In genomic region chr14:22553861-22554705, GRCh38 we compare ENCODE assay signal across 8 cellular contexts. TPM values are rescaled to one million over a fixed set of nuclear protein-coding genes. Genes with fewer than 3 reads are reported as not detected.
DNase-seq lines count a peak whose midpoint lies in the region; ATAC-seq and TF ChIP-seq lines count a peak whose summit lies in the region.
"Not testable (repeated sequence)": the region's sequence is repeated elsewhere in the genome, so short reads cannot be mapped to it uniquely, and the experiment has no call there.

No MANE protein-coding gene starts in this region.

- peak overlapping the region; percentile 93 for H3K4me2 ChIP-seq in BLaER1
- H3K4me2 ChIP-seq in KMS-11: not testable (repeated sequence)

- not testable (repeated sequence) for H3K79me2 ChIP-seq in KMS-11 (ENCODE audit: insufficient read depth, low read depth)

- DNase-seq in T-helper 17 cell; effector memory CD4-positive, alpha-beta T cell: not testable (repeated sequence)
- peak; percentile 73 for DNase-seq in activated CD8-positive, alpha-beta memory T cell treated with anti-CD3 and anti-CD28 coated beads, Interleukin-2, amount 10 ng/mL, durations not matched to agents 7 days and 5 days
- DNase-seq in activated naive CD4-positive, alpha-beta T cell treated with anti-CD3 and anti-CD28 coated beads for 36 hours: peak; percentile 33
- DNase-seq in naive thymus-derived CD8-positive, alpha-beta T cell: peak in 3 of 10 donors; percentile 43 to 53 (median 46)
- peak; percentile 38 for DNase-seq in stimulated activated CD4-positive, alpha-beta T cell treated with anti-CD3 and anti-CD28 coated beads, Interleukin-4, amount 100 ng/mL, for 24 hours

- peak overlapping the region; percentile 100 for H3K27ac Mint-ChIP-seq in T-helper 17 cell
- peak overlapping the region; percentile 99 for H3K27ac Mint-ChIP-seq in activated CD8-positive, alpha-beta memory T cell treated with anti-CD3 and anti-CD28 coated beads, Interleukin-2, amount 10 ng/mL, durations not matched to agents 7 days and 5 days
- H3K27ac Mint-ChIP-seq in activated naive CD4-positive, alpha-beta T cell treated with anti-CD3 and anti-CD28 coated beads for 36 hours: peak overlapping the region; percentile 98
- H3K27ac Mint-ChIP-seq in naive thymus-derived CD8-positive, alpha-beta T cell: peak overlapping the region; percentile 97 to 100 (median 99)

- not testable (repeated sequence) for H2AFZ ChIP-seq in KMS-11 (ENCODE audit: low read depth)

- not testable (repeated sequence) for TF ChIP-seq CTCF in KMS-11 (conservative IDR thresholded peaks at IDR 0.05; ENCODE audit: low read depth, low read length)

- H3K4me1 Mint-ChIP-seq in T-helper 17 cell: peaks cover 91% of the 10 kb centered on the region
- peaks cover 93% of the 10 kb centered on the region for H3K4me1 Mint-ChIP-seq in activated CD8-positive, alpha-beta memory T cell treated with anti-CD3 and anti-CD28 coated beads, Interleukin-2, amount 10 ng/mL, durations not matched to agents 7 days and 5 days
- H3K4me1 Mint-ChIP-seq in activated naive CD4-positive, alpha-beta T cell treated with anti-CD3 and anti-CD28 coated beads for 36 hours (ENCODE audit: low read depth): peaks cover 86% of the 10 kb centered on the region
- H3K4me1 Mint-ChIP-seq in naive thymus-derived CD8-positive, alpha-beta T cell: peaks cover 52 to 96% (median 92%) of the 10 kb centered on the region in 4 donors

- not testable (repeated sequence) for ATAC-seq in T-helper 17 cell; activated CD8-positive, alpha-beta memory T cell treated with anti-CD3 and anti-CD28 coated beads, Interleukin-2, amount 10 ng/mL, durations not matched to agents 7 days and 5 days; naive thymus-derived CD8-positive, alpha-beta T cell

- H3K36me3 ChIP-seq in BLaER1: peaks cover 55% of the 10 kb centered on the region
- not testable (repeated sequence) for H3K36me3 ChIP-seq in KMS-11 (ENCODE audit: insufficient read depth)
- peaks cover 34% of the 10 kb centered on the region for H3K36me3 ChIP-seq in effector memory CD4-positive, alpha-beta T cell (ENCODE audit: control insufficient read depth, insufficient read depth, low read length)

- H3K27me3 ChIP-seq in BLaER1; KMS-11 (ENCODE audit: insufficient read depth, low read depth); effector memory CD4-positive, alpha-beta T cell (replicated peaks; ENCODE audit: control insufficient read depth, insufficient read depth, low read length, poor library complexity, severe bottlenecking): not testable (repeated sequence)

- H3K36me3 Mint-ChIP-seq in T-helper 17 cell (ENCODE audit: low read depth): peaks cover 19% of the 10 kb centered on the region
- H3K36me3 Mint-ChIP-seq in activated CD8-positive, alpha-beta memory T cell treated with anti-CD3 and anti-CD28 coated beads, Interleukin-2, amount 10 ng/mL, durations not matched to agents 7 days and 5 days: peaks cover 50% of the 10 kb centered on the region
- H3K36me3 Mint-ChIP-seq in activated naive CD4-positive, alpha-beta T cell treated with anti-CD3 and anti-CD28 coated beads for 36 hours (ENCODE audit: low read depth): peaks cover 53% of the 10 kb centered on the region
- peaks cover 13 to 43% (median 38%) of the 10 kb centered on the region in 3 donors for H3K36me3 Mint-ChIP-seq in naive thymus-derived CD8-positive, alpha-beta T cell

- POLR2A ChIA-PET in naive thymus-derived CD8-positive, alpha-beta T cell (lab: Charles Lee): interaction anchor here (0.8 to 13.3 kb wide), 9 partner anchors 7 to 843 kb away, joined by 3 to 879 read pairs (median 100); no protein-coding TSS in a partner anchor

- CTCF ChIA-PET in activated CD8-positive, alpha-beta memory T cell treated with anti-CD3 and anti-CD28 coated beads, Interleukin-2, amount 10 ng/mL, durations not matched to agents 7 days and 5 days (lab: Charles Lee): interaction anchor here (1.5 to 18.6 kb wide), 6 partner anchors 8 to 36 kb away, joined by 3 to 642 read pairs (median 24); no protein-coding TSS in a partner anchor
- CTCF ChIA-PET in activated naive CD4-positive, alpha-beta T cell treated with anti-CD3 and anti-CD28 coated beads for 36 hours (lab: Charles Lee): interaction anchor here (1.7 to 8.0 kb wide), 10 partner anchors 8 to 634 kb away, joined by 4 to 123 read pairs (median 24); partner anchors contain the start of gene DAD1

- not testable (repeated sequence) for H3K9me3 ChIP-seq in BLaER1; T-helper 17 cell (ENCODE audit: control insufficient read depth, low read length, poor library complexity, severe bottlenecking); effector memory CD4-positive, alpha-beta T cell (ENCODE audit: control insufficient read depth, low read length)

- not testable (repeated sequence) for H3K27me3 Mint-ChIP-seq in T-helper 17 cell; activated CD8-positive, alpha-beta memory T cell treated with anti-CD3 and anti-CD28 coated beads, Interleukin-2, amount 10 ng/mL, durations not matched to agents 7 days and 5 days; activated naive CD4-positive, alpha-beta T cell treated with anti-CD3 and anti-CD28 coated beads for 36 hours (ENCODE audit: low read depth); naive thymus-derived CD8-positive, alpha-beta T cell

- not testable (repeated sequence) for H3K4me3 ChIP-seq in BLaER1; KMS-11 (IDR thresholded peaks at IDR 0.05; ENCODE audit: insufficient read depth, low read depth, low read length); effector memory CD4-positive, alpha-beta T cell (ENCODE audit: insufficient read depth, low read depth, low read length, poor library complexity, severe bottlenecking)

- H3K9me3 Mint-ChIP-seq in activated CD8-positive, alpha-beta memory T cell treated with anti-CD3 and anti-CD28 coated beads, Interleukin-2, amount 10 ng/mL, durations not matched to agents 7 days and 5 days (ENCODE audit: low read depth); activated naive CD4-positive, alpha-beta T cell treated with anti-CD3 and anti-CD28 coated beads for 36 hours; naive thymus-derived CD8-positive, alpha-beta T cell: not testable (repeated sequence)

- H3K9ac ChIP-seq in BLaER1: peak overlapping the region; percentile 94
- H3K9ac ChIP-seq in KMS-11: not testable (repeated sequence)

- intact Hi-C loops in activated naive CD4-positive, alpha-beta T cell treated with anti-CD3 and anti-CD28 coated beads for 36 hours (cut with micrococcal nuclease): loop anchor here (10.0 kb wide), 1 partner anchor 1099 kb away; the partner anchor contains the start of gene CHD8

- H3K4me1 ChIP-seq in BLaER1 (peaks cover 90% of the 10 kb centered on the region), KMS-11 (ENCODE audit: low read depth, poor library complexity, severe bottlenecking) (peaks cover 87% of the 10 kb centered on the region)
- H3K4me1 ChIP-seq in effector memory CD4-positive, alpha-beta T cell (ENCODE audit: control insufficient read depth, insufficient read depth, low read length, poor library complexity, severe bottlenecking): peaks cover 97% of the 10 kb centered on the region

- H3K4me3 Mint-ChIP-seq in T-helper 17 cell: peak overlapping the region; percentile 89
- peak overlapping the region; percentile 67 for H3K4me3 Mint-ChIP-seq in activated CD8-positive, alpha-beta memory T cell treated with anti-CD3 and anti-CD28 coated beads, Interleukin-2, amount 10 ng/mL, durations not matched to agents 7 days and 5 days
- H3K4me3 Mint-ChIP-seq in activated naive CD4-positive, alpha-beta T cell treated with anti-CD3 and anti-CD28 coated beads for 36 hours: peak overlapping the region; percentile 36
- peak overlapping the region; percentile 43 to 94 (median 78) for H3K4me3 Mint-ChIP-seq in naive thymus-derived CD8-positive, alpha-beta T cell

- H3K27ac ChIP-seq in BLaER1: peak overlapping the region; percentile 100
- H3K27ac ChIP-seq in KMS-11: peak overlapping the region; percentile 98; the same call in 1 of the 2 replicates
- peak overlapping the region; percentile 99 for H3K27ac ChIP-seq in effector memory CD4-positive, alpha-beta T cell (ENCODE audit: insufficient read depth, low read length, poor library complexity, severe bottlenecking)

- H4K20me1 ChIP-seq in BLaER1; KMS-11 (ENCODE audit: insufficient read depth): not testable (repeated sequence)

RNA-seq across cellular contexts. Expression of gene DAD1, which starts 34.9 kb away (rescaled TPM):
- 10 to 100 TPM; 95.4 to 96.0 TPM for total RNA-seq in T-helper 17 cell
- 100 to 1,000 TPM; 115 to 185 TPM for total RNA-seq in activated CD8-positive, alpha-beta memory T cell treated with anti-CD3 and anti-CD28 coated beads, Interleukin-2, amount 10 ng/mL, durations not matched to agents 7 days and 5 days
- 100 to 1,000 TPM; 219 to 226 TPM for total RNA-seq in activated naive CD4-positive, alpha-beta T cell treated with anti-CD3 and anti-CD28 coated beads for 36 hours
- total RNA-seq in naive thymus-derived CD8-positive, alpha-beta T cell: 100 to 1,000 TPM; 120 to 122 TPM
- polyA plus RNA-seq in naive thymus-derived CD8-positive, alpha-beta T cell: 100 to 1,000 TPM; 610 to 660 (median 642) TPM

RNA-seq across cellular contexts. Expression of gene ABHD4, which starts 44.0 kb away (rescaled TPM):
- total RNA-seq in T-helper 17 cell: 10 to 100 TPM; 12.3 to 19.0 TPM
- 10 to 100 TPM; 11.8 to 13.8 TPM for total RNA-seq in activated CD8-positive, alpha-beta memory T cell treated with anti-CD3 and anti-CD28 coated beads, Interleukin-2, amount 10 ng/mL, durations not matched to agents 7 days and 5 days
- 10 to 100 TPM; 11.1 to 11.9 TPM for total RNA-seq in activated naive CD4-positive, alpha-beta T cell treated with anti-CD3 and anti-CD28 coated beads for 36 hours
- total RNA-seq in naive thymus-derived CD8-positive, alpha-beta T cell: 10 to 100 TPM; 22.2 to 22.6 TPM
- polyA plus RNA-seq in naive thymus-derived CD8-positive, alpha-beta T cell: 10 to 100 TPM in 2 of 3 donors, 1 to 10 TPM in 1; 8.7 to 11.9 (median 11.1) TPM

Comparison
In these comparisons a context has a peak if more than half of its experiments do, and no peak if none do; other contexts are left out.
1. H3K4me3 Mint-ChIP-seq: peak in every context shown above with its lines; median percentile 89 in T-helper 17 cell; 78 in naive thymus-derived CD8-positive, alpha-beta T cell; 67 in activated CD8-positive, alpha-beta memory T cell treated with anti-CD3 and anti-CD28 coated beads, Interleukin-2, amount 10 ng/mL, durations not matched to agents 7 days and 5 days; 36 in activated naive CD4-positive, alpha-beta T cell treated with anti-CD3 and anti-CD28 coated beads for 36 hours.